In the genomic region with DNA sequence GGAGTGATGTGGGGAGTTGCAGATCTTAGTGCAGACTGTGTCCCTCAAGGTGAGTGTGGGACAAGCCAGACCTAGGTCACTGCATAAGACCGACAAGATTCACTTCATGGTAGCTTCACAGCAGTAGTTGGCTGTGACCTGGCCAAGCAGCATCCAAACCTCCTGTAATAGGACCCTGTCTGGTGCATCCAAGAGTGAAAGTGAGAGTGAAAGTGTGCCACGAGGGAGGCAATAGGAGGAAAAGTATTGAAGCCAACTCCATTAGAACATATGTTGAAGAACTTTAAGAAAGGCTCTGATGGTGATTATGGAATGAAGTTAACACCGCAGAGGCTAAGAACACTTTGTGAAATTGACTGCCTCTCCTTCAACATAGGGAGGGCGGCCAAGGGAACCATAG, we compare ENCODE assay signal across 22 cellular contexts.
"Had no signal": no experiment of that assay in that cellular context is flagged by ENCODE, and none has a peak within 500 bp of the region (broad histone marks: within the 10 kb centered on the region; RNA-seq: fewer than 3 reads in every experiment).

No MANE protein-coding gene starts in this region.

- H3K9me3 ChIP-seq: adrenal gland, ascending aorta, colonic mucosa, esophagus muscularis mucosa, transverse colon had no signal

- H3K36me3 Mint-ChIP-seq: natural killer cell treated with Interleukin-12 subunit alpha and Interleukin-12 subunit beta and Interleukin-15 and Interleukin-18, amount 100 ng/mL, for 72 hours had no signal

- H3K4me3 ChIP-seq: adrenal gland, ascending aorta, colonic mucosa, dorsolateral prefrontal cortex, esophagus muscularis mucosa, transverse colon had no signal

- H3K79me2 ChIP-seq: parathyroid adenoma had no signal

- ATAC-seq: activated CD8-positive, alpha-beta T cell treated with anti-CD3 and anti-CD28 coated beads, Interleukin-2, amount 10 ng/mL, durations not matched to agents 7 days and 5 days; activated T-helper 17 cell treated with anti-CD3 and anti-CD28 coated beads, Interleukin-2, amount 50 U/mL, for 72 hours; effector memory CD8-positive, alpha-beta T cell; left ventricle myocardium superior; natural killer cell treated with Interleukin-12 subunit alpha and Interleukin-12 subunit beta and Interleukin-15 and Interleukin-18, amount 100 ng/mL, for 72 hours; right cardiac atrium; stimulated activated naive CD8-positive, alpha-beta T cell treated with anti-CD3 and anti-CD28 coated beads, Interleukin-15, amount 100 ng/mL, for 72 hours had no signal

- H3K27ac Mint-ChIP-seq: activated CD8-positive, alpha-beta T cell treated with anti-CD3 and anti-CD28 coated beads, Interleukin-2, amount 10 ng/mL, durations not matched to agents 7 days and 5 days; activated naive CD8-positive, alpha-beta T cell; activated T-helper 17 cell treated with anti-CD3 and anti-CD28 coated beads, Interleukin-2, amount 50 U/mL, for 72 hours; effector memory CD8-positive, alpha-beta T cell; natural killer cell treated with Interleukin-12 subunit alpha and Interleukin-12 subunit beta and Interleukin-15 and Interleukin-18, amount 100 ng/mL, for 72 hours; stimulated activated naive CD8-positive, alpha-beta T cell treated with anti-CD3 and anti-CD28 coated beads, Interleukin-15, amount 100 ng/mL, for 72 hours had no signal

- H3K9me3 Mint-ChIP-seq: activated T-helper 17 cell treated with anti-CD3 and anti-CD28 coated beads, Interleukin-2, amount 50 U/mL, for 72 hours; effector memory CD8-positive, alpha-beta T cell; natural killer cell treated with Interleukin-12 subunit alpha and Interleukin-12 subunit beta and Interleukin-15 and Interleukin-18, amount 100 ng/mL, for 72 hours; stimulated activated naive CD8-positive, alpha-beta T cell treated with anti-CD3 and anti-CD28 coated beads, Interleukin-15, amount 100 ng/mL, for 72 hours had no signal

- H3K27ac ChIP-seq: adrenal gland, ascending aorta, colonic mucosa, dorsolateral prefrontal cortex, esophagus muscularis mucosa, parathyroid adenoma, transverse colon, WERI-Rb-1 had no signal

- H3K27me3 ChIP-seq: adrenal gland, ascending aorta, colonic mucosa, esophagus muscularis mucosa, transverse colon had no signal

- FAIRE-seq: frontal cortex had no signal

- H3K36me3 ChIP-seq: adrenal gland, ascending aorta, colonic mucosa, esophagus muscularis mucosa, transverse colon, WERI-Rb-1 had no signal

- DNase-seq: activated CD4-positive, alpha-beta T cell treated with anti-CD3 and anti-CD28 coated beads for 1 hour; activated CD4-positive, alpha-beta T cell treated with anti-CD3 and anti-CD28 coated beads, Interleukin-2, amount 50 U/mL, for 1 hour; activated CD8-positive, alpha-beta T cell treated with anti-CD3 and anti-CD28 coated beads, Interleukin-2, amount 10 ng/mL, durations not matched to agents 7 days and 5 days; adrenal gland; dorsolateral prefrontal cortex; effector memory CD8-positive, alpha-beta T cell; hypothalamus; left ventricle myocardium superior; midbrain; stimulated activated CD4-positive, alpha-beta T cell treated with anti-CD3 and anti-CD28 coated beads, Interleukin-12 subunit alpha, Interleukin-12 subunit beta, amount 100 ng/mL, for 4 hours; stimulated activated naive CD8-positive, alpha-beta T cell treated with anti-CD3 and anti-CD28 coated beads, Interleukin-15, amount 100 ng/mL, for 72 hours; transverse colon; WERI-Rb-1 had no signal

- H3K27me3 Mint-ChIP-seq: activated T-helper 17 cell treated with anti-CD3 and anti-CD28 coated beads, Interleukin-2, amount 50 U/mL, for 72 hours; stimulated activated naive CD8-positive, alpha-beta T cell treated with anti-CD3 and anti-CD28 coated beads, Interleukin-15, amount 100 ng/mL, for 72 hours had no signal

- H3K4me1 ChIP-seq: adrenal gland, ascending aorta, colonic mucosa, esophagus muscularis mucosa, parathyroid adenoma had no signal

- H3K9ac ChIP-seq: parathyroid adenoma had no signal

- H3K4me3 Mint-ChIP-seq: activated CD8-positive, alpha-beta T cell treated with anti-CD3 and anti-CD28 coated beads, Interleukin-2, amount 10 ng/mL, durations not matched to agents 7 days and 5 days; activated naive CD8-positive, alpha-beta T cell; activated T-helper 17 cell treated with anti-CD3 and anti-CD28 coated beads, Interleukin-2, amount 50 U/mL, for 72 hours; effector memory CD8-positive, alpha-beta T cell; natural killer cell treated with Interleukin-12 subunit alpha and Interleukin-12 subunit beta and Interleukin-15 and Interleukin-18, amount 100 ng/mL, for 72 hours; stimulated activated naive CD8-positive, alpha-beta T cell treated with anti-CD3 and anti-CD28 coated beads, Interleukin-15, amount 100 ng/mL, for 72 hours had no signal

- H2AFZ ChIP-seq: parathyroid adenoma had no signal
